8 cellular contexts compared by ENCODE assay signal in genomic region chr6:165850434-165851019, GRCh38.
DNase-seq lines count a peak whose midpoint lies in the region; ATAC-seq, FAIRE-seq and TF ChIP-seq lines count a peak whose summit lies in the region.

No MANE protein-coding gene starts in this region.

- H3K27me3 Mint-ChIP-seq in T-cell, result peaks cover 59 to 74% of the 10 kb centered on the region in 2 donors

- no peak overlapping the region for H3K27ac ChIP-seq in small intestine (ENCODE audit: low read depth in 1 of 2, low read length in 1 of 2)

- FAIRE-seq in small intestine (lab: Jason Lieb, UNC), result peak; percentile 84

- H3K4me3 ChIP-seq in astrocyte of the cerebellum (ENCODE audit: low read depth, low read length) (no peak overlapping the region), small intestine (ENCODE audit: low read depth in 1 of 2, low read length in 2 of 2) (no peak overlapping the region)

- TF ChIP-seq CTCF in astrocyte of the cerebellum (IDR thresholded peaks at IDR 0.05; ENCODE audit: low read depth, low read length, missing control alignments), result peak; percentile 100

- CTCF ChIA-PET in T-cell (lab: Charles Lee), result interaction anchor here (0.6 to 2.7 kb wide), 4 partner anchors 8 to 1590 kb away, joined by 3 to 7 read pairs (median 4); no protein-coding TSS in a partner anchor

- peak overlapping the region in 1 of 3 donors; percentile 47 for H3K4me3 Mint-ChIP-seq in T-cell

- in situ Hi-C loops in KBM-7 (cut with MboI; ENCODE audit: low pct_unique_long_range_greater_than_20kb, low sequenced_read_pairs) (no loop called here), astrocyte of the cerebellum (cut with HindIII; ENCODE audit: low sequenced_read_pairs) (no loop called here)

- DNase-seq in GM03348 (ENCODE audit: low spot score) (peak; percentile 87), KBM-7 (peak; percentile 69), T-cell (peak in 29 of 34 experiments; percentile 9 to 53 (median 32)), astrocyte of the cerebellum (ENCODE audit: low read depth) (peak; percentile 40), hypothalamus (lab: John Stamatoyannopoulos, UW) (peak in 44 of 51 donors; percentile 6 to 82 (median 49)), small intestine (peak; percentile 66), NCI-H187 (lab: John Stamatoyannopoulos, UW) (no peak)

- H3K36me3 Mint-ChIP-seq in T-cell, result no peaks in the 10 kb centered on the region

- peaks cover 5 to 12% of the 10 kb centered on the region in 2 donors for H3K27me3 ChIP-seq in small intestine (ENCODE audit: control insufficient read depth in 2 of 2, insufficient read depth in 2 of 2, low read length in 2 of 2)

- H3K4me1 Mint-ChIP-seq in T-cell, result peaks cover 9 to 12% (median 10%) of the 10 kb centered on the region in 3 donors

- 11 to 14% (median 13%) methylated on average over 9 of the region's 9 CpGs for WGBS in small intestine, 3 donors

- no peaks in the 10 kb centered on the region for H3K9me3 Mint-ChIP-seq in T-cell

- no peaks in the 10 kb centered on the region for H3K36me3 ChIP-seq in small intestine (ENCODE audit: control insufficient read depth in 2 of 2, insufficient read depth in 2 of 2, low read length in 2 of 2)

- H3K9me3 ChIP-seq in small intestine (ENCODE audit: control insufficient read depth, low read depth), result no peaks in the 10 kb centered on the region

- ATAC-seq in GM21576 (IDR thresholded peaks at IDR 0.05; ENCODE audit: unreplicated experiment), result peak; percentile 89
- peak in 1 of 4 experiments; percentile 72 for ATAC-seq in T-cell (replicated peaks in 1 of 4)

- POLR2A ChIA-PET in T-cell (lab: Charles Lee), result no interaction called here

- H3K27ac Mint-ChIP-seq in T-cell, result no peak overlapping the region

- peaks cover 0 to 3% of the 10 kb centered on the region in 2 donors for H3K4me1 ChIP-seq in small intestine (ENCODE audit: control insufficient read depth in 2 of 2, insufficient read depth in 1 of 2, low read depth in 1 of 2, low read length in 1 of 2)

Comparison
In these comparisons a context has a peak if more than half of its experiments do, and no peak if none do; other contexts are left out.
1. DNase-seq: peak in GM03348 (single experiment), KBM-7 (single experiment), T-cell (29 of 34), astrocyte of the cerebellum (single experiment), hypothalamus (44 of 51) and small intestine (single experiment); none in NCI-H187 (0 of 2).